2 cellular contexts compared by ENCODE assay signal in genomic region chr12:11150832-11151231, GRCh38.
TF ChIP-seq lines count a peak whose summit lies in the region.

No MANE protein-coding gene starts in this region.

TF ChIP-seq in GM12878, 131 proteins besides CTCF, POLR2A, EP300 and RAD21 (continued from another document):
- TF ChIP-seq KLF5 (IDR thresholded peaks at IDR 0.05; ENCODE audit: partially characterized antibody) (no peak), BHLHE40 (IDR thresholded peaks at IDR 0.05; ENCODE audit: borderline replicate concordance in 1 of 2, low read depth in 2 of 2, low read length in 1 of 2) (no peak), NFIC (IDR thresholded peaks at IDR 0.05; ENCODE audit: low read depth, low read length) (no peak), PAX5 (IDR thresholded peaks at IDR 0.05; ENCODE audit: borderline replicate concordance, low read depth, low read length) (no peak), CBFB (IDR thresholded peaks at IDR 0.05; ENCODE audit: low read depth) (no peak), NR2C1 (IDR thresholded peaks at IDR 0.05) (no peak), KAT2A (conservative IDR thresholded peaks at IDR 0.05; ENCODE audit: control insufficient read depth, low read depth, low read length) (no peak), NR2C2 (IDR thresholded peaks at IDR 0.05; ENCODE audit: borderline replicate concordance, control insufficient read depth, insufficient read length, low read depth) (no peak), PBX3 (IDR thresholded peaks at IDR 0.05; ENCODE audit: insufficient replicate concordance, low read depth, low read length) (no peak), IKZF1 (conservative IDR thresholded peaks at IDR 0.05) (no peak), DPF2 (IDR thresholded peaks at IDR 0.05) (no peak), CREB1 (IDR thresholded peaks at IDR 0.05; ENCODE audit: low read depth) (no peak), YBX1 (IDR thresholded peaks at IDR 0.05) (no peak)
- TF ChIP-seq, protein P1, sequence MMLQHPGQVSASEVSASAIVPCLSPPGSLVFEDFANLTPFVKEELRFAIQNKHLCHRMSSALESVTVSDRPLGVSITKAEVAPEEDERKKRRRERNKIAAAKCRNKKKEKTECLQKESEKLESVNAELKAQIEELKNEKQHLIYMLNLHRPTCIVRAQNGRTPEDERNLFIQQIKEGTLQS (IDR thresholded peaks at IDR 0.05; ENCODE audit: borderline replicate concordance, extremely low read depth, low read depth, low read length), result no peak

TF ChIP-seq in HEK293T, 16 proteins besides CTCF, POLR2A, EP300 and RAD21:
- TF ChIP-seq FOXK2 (IDR thresholded peaks at IDR 0.05), result no peak
